ENCODE assay signal across 16 cellular contexts in the genomic region with DNA sequence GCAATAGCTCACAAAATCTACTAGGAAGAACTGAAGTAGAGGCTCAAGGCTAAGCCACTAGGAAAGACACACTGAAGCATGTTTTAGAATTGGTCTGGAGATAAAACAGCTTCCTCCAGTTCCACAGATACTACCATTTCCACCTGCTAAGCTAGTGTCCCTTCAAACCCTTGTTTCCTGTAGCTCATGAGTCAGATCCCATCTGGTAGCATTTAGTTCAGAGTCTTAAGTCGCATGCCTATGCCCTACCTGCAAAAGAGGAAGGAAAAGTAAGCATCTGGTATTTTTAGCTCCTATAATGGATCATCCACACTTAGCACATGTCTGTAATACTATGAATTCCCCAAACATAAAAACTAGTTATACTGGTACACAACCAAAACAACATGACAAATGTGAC.
DNase-seq lines count a peak whose midpoint lies in the region; ATAC-seq and TF ChIP-seq lines count a peak whose summit lies in the region.
"Had no signal": no experiment of that assay in that cellular context is flagged by ENCODE, and none has a peak within 500 bp of the region (broad histone marks: within the 10 kb centered on the region; RNA-seq: fewer than 3 reads in every experiment).

No MANE protein-coding gene starts in this region.

- DNase-seq in DND-41 (no peak), RWPE2 (ENCODE audit: low spot score) (no peak), GOT3 (lab: John Stamatoyannopoulos, UW) (no peak), erythroblast (lab: John Stamatoyannopoulos, UW) (no peak), hepatocyte (ENCODE audit: low spot score) (no peak)
- DNase-seq: activated B cell treated with CpG ODN at 0.5 μM for 24 hours; activated T-cell treated with anti-CD3 and anti-CD28 coated beads, Interleukin-2, amount 50 U/mL, for 1 hour; amygdala; immature natural killer cell; NCI-H69; retina; stimulated activated CD4-positive, alpha-beta T cell treated with anti-CD3 and anti-CD28 coated beads, Interleukin-2, amount 100 ng/mL, for 24 hours had no signal

- H3K4me2 ChIP-seq in DND-41 (ENCODE audit: insufficient read depth, low read length) (no peak overlapping the region), hepatocyte (no peak overlapping the region)

- H3K79me2 ChIP-seq in DND-41 (ENCODE audit: insufficient read depth, low read length), result no peaks in the 10 kb centered on the region
- no peaks in the 10 kb centered on the region for H3K79me2 ChIP-seq in hepatocyte

- no peaks in the 10 kb centered on the region for H3K9me2 ChIP-seq in hepatocyte (replicated peaks; ENCODE audit: insufficient read depth)

- H3K27ac ChIP-seq in DND-41 (ENCODE audit: low read length) (peak overlapping the region; percentile 25; the same call in 1 of the 2 replicates), RWPE2 (ENCODE audit: poor library complexity, severe bottlenecking) (no peak overlapping the region), hepatocyte (no peak overlapping the region)
- H3K27ac ChIP-seq: SK-N-MC had no signal

- ATAC-seq in DND-41 (ENCODE audit: insufficient read depth, low read depth) (peak; percentile 70), GM19463 (IDR thresholded peaks at IDR 0.05; ENCODE audit: unreplicated experiment) (peak; percentile 57), HG03432 (IDR thresholded peaks at IDR 0.05; ENCODE audit: unreplicated experiment) (peak; percentile 78), RWPE2 (ENCODE audit: low read depth) (peak; percentile 13; the same call in 2 of the 3 replicates), HG03457 (IDR thresholded peaks at IDR 0.05; ENCODE audit: unreplicated experiment) (no peak)

- TF ChIP-seq CTCF in DND-41 (IDR thresholded peaks at IDR 0.05; ENCODE audit: borderline replicate concordance, extremely low read depth, low read length, poor library complexity, severe bottlenecking), result no peak
- no peak for TF ChIP-seq CTCF in RWPE2 (IDR thresholded peaks at IDR 0.05; ENCODE audit: poor library complexity, severe bottlenecking)
- no peak for TF ChIP-seq CTCF in hepatocyte (IDR thresholded peaks at IDR 0.05; ENCODE audit: poor library complexity)

- H2AFZ ChIP-seq in DND-41 (ENCODE audit: low read depth, low read length) (no peak overlapping the region), hepatocyte (no peak overlapping the region)

- 87% methylated on average over 1 of the region's 1 CpG for WGBS in hepatocyte (ENCODE audit: low lambda C conversion rate, missing lambda C conversion rate)

- H3K9me3 ChIP-seq in DND-41 (ENCODE audit: insufficient read depth, low read length, severe bottlenecking), result no peaks in the 10 kb centered on the region
- H3K9me3 ChIP-seq in RWPE2 (ENCODE audit: severe bottlenecking), result peaks cover 11% of the 10 kb centered on the region
- peaks cover 6% of the 10 kb centered on the region for H3K9me3 ChIP-seq in hepatocyte (ENCODE audit: low read depth)

- H3K4me1 ChIP-seq in DND-41 (ENCODE audit: insufficient read depth, low read length) (peaks cover 17% of the 10 kb centered on the region), RWPE2 (ENCODE audit: insufficient read depth, poor library complexity, severe bottlenecking) (no peaks in the 10 kb centered on the region), hepatocyte (ENCODE audit: insufficient read depth) (no peaks in the 10 kb centered on the region)

- no peak for TF ChIP-seq POLR2A in erythroblast (IDR thresholded peaks at IDR 0.05; ENCODE audit: low read length)

- H3K4me3 ChIP-seq in DND-41 (ENCODE audit: low read depth in 1 of 2, low read length in 2 of 2) (no peak overlapping the region), RWPE2 (ENCODE audit: severe bottlenecking) (no peak overlapping the region), hepatocyte (no peak overlapping the region)
- H3K4me3 ChIP-seq: SK-N-MC had no signal

- H3K9ac ChIP-seq in DND-41 (ENCODE audit: low read depth, low read length), result no peak overlapping the region

- H3K27me3 ChIP-seq in DND-41 (ENCODE audit: insufficient read depth, low read length, poor library complexity) (no peaks in the 10 kb centered on the region), RWPE2 (ENCODE audit: insufficient read depth, poor library complexity, severe bottlenecking) (no peaks in the 10 kb centered on the region), hepatocyte (no peaks in the 10 kb centered on the region)

- H4K20me1 ChIP-seq in DND-41 (ENCODE audit: insufficient read depth, low read length), result no peaks in the 10 kb centered on the region
- no peaks in the 10 kb centered on the region for H4K20me1 ChIP-seq in hepatocyte (ENCODE audit: insufficient read depth, poor library complexity, severe bottlenecking)

- H3K36me3 ChIP-seq in DND-41 (ENCODE audit: insufficient read depth, low read length), result peaks cover 5% of the 10 kb centered on the region; the same call in 1 of the 2 replicates
- H3K36me3 ChIP-seq in RWPE2 (ENCODE audit: low read depth), result no peaks in the 10 kb centered on the region
- no peaks in the 10 kb centered on the region for H3K36me3 ChIP-seq in hepatocyte (replicated peaks; ENCODE audit: insufficient read depth, low read depth)
